In the genomic region with DNA sequence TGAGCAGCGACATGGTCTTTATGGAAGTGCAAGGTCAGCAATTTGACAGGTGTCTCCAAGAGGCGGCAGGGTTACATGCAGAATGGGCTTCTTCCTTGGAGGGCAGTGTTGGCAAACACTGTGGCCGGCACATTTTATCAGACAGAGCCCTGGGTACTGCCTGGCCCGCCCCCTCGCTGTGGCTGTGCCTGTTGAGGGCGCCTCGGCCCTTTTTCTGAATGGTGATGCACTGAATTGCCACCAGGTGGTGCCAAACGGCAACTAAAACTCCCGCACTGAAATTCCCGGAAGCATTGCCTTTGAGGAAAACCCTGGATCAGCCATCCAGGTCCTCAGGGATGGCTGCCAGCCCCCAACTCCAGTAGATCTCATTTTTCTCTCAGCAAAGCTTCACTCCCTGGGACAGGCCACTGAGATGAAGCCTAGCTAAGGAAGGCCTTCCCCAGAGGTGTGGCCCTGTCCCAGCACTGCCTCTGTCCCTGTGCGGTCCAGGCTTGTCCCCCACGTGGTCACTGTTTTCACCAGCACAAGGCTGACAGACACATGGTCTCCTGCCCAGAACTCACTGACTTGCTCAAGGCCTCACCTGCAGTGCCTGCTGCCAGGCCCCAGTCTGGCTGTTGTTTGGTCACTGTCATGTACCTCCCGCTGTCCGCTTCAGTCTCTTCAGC, we compare ENCODE assay signal across 1 cellular context.
TF ChIP-seq lines count a peak whose summit lies in the region.

No MANE protein-coding gene starts in this region.

TF ChIP-seq in HepG2, 621 proteins besides CTCF, POLR2A, EP300 and RAD21 (continued from another document and continues in another):
- TF ChIP-seq, protein P1, sequence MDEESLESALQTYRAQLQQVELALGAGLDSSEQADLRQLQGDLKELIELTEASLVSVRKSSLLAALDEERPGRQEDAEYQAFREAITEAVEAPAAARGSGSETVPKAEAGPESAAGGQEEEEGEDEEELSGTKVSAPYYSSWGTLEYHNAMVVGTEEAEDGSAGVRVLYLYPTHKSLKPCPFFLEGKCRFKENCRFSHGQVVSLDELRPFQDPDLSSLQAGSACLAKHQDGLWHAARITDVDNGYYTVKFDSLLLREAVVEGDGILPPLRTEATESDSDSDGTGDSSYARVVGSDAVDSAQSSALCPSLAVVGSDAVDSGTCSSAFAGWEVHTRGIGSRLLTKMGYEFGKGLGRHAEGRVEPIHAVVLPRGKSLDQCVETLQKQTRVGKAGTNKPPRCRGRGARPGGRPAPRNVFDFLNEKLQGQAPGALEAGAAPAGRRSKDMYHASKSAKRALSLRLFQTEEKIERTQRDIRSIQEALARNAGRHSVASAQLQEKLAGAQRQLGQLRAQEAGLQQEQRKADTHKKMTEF (CRISPR knock-in tag; IDR thresholded peaks at IDR 0.05): peak; percentile 45; the same call in 1 of the 2 replicates
- TF ChIP-seq, protein P2, sequence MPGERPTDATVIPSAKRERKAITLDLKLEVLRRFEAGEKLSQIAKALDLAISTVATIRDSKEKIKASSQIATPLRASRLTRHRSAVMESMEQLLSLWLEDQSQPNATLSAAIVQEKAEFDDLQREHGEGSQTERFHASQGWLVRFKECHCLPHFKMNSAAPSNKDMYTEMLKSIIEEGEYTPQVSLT (CRISPR knock-in tag; IDR thresholded peaks at IDR 0.05; ENCODE audit: borderline replicate concordance, low read depth): no peak
- TF ChIP-seq BHLHE40 (IDR thresholded peaks at IDR 0.05; ENCODE audit: low read length): no peak
- 0 out of 2 replicates have a peak, but pooled peaks have one; percentile 6 for TF ChIP-seq ZNF772 (CRISPR knock-in tag; IDR thresholded peaks at IDR 0.05)
- TF ChIP-seq GATAD2A (CRISPR knock-in tag; IDR thresholded peaks at IDR 0.05): no peak
- TF ChIP-seq ZNF383 (CRISPR knock-in tag; IDR thresholded peaks at IDR 0.05; ENCODE audit: borderline replicate concordance): no peak
- TF ChIP-seq YEATS4 (CRISPR knock-in tag; IDR thresholded peaks at IDR 0.05; ENCODE audit: borderline replicate concordance): no peak
- TF ChIP-seq, protein P3, sequence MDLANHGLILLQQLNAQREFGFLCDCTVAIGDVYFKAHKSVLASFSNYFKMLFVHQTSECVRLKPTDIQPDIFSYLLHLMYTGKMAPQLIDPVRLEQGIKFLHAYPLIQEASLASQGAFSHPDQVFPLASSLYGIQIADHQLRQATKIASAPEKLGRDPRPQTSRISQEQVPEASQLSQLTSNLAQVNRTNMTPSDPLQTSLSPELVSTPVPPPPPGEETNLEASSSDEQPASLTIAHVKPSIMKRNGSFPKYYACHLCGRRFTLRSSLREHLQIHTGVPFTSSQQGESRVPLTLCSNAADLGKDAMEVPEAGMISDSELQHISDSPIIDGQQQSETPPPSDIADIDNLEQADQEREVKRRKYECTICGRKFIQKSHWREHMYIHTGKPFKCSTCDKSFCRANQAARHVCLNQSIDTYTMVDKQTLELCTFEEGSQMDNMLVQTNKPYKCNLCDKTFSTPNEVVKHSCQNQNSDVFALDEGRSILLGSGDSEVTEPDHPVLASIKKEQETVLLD (CRISPR knock-in tag; IDR thresholded peaks at IDR 0.05; ENCODE audit: low read depth): no peak
- TF ChIP-seq ATRX (CRISPR knock-in tag; IDR thresholded peaks at IDR 0.05; ENCODE audit: borderline replicate concordance): no peak
- TF ChIP-seq ZBTB1 (CRISPR knock-in tag; IDR thresholded peaks at IDR 0.05; ENCODE audit: borderline replicate concordance): no peak
- TF ChIP-seq MTA1 (CRISPR knock-in tag; IDR thresholded peaks at IDR 0.05; ENCODE audit: borderline replicate concordance): no peak
- TF ChIP-seq, protein P4, sequence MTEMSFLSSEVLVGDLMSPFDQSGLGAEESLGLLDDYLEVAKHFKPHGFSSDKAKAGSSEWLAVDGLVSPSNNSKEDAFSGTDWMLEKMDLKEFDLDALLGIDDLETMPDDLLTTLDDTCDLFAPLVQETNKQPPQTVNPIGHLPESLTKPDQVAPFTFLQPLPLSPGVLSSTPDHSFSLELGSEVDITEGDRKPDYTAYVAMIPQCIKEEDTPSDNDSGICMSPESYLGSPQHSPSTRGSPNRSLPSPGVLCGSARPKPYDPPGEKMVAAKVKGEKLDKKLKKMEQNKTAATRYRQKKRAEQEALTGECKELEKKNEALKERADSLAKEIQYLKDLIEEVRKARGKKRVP (CRISPR knock-in tag; IDR thresholded peaks at IDR 0.05): no peak
- 0 out of 2 replicates have a peak, but pooled peaks have one; percentile 47 for TF ChIP-seq ZNF501 (CRISPR knock-in tag; IDR thresholded peaks at IDR 0.05)
- TF ChIP-seq, protein P5, sequence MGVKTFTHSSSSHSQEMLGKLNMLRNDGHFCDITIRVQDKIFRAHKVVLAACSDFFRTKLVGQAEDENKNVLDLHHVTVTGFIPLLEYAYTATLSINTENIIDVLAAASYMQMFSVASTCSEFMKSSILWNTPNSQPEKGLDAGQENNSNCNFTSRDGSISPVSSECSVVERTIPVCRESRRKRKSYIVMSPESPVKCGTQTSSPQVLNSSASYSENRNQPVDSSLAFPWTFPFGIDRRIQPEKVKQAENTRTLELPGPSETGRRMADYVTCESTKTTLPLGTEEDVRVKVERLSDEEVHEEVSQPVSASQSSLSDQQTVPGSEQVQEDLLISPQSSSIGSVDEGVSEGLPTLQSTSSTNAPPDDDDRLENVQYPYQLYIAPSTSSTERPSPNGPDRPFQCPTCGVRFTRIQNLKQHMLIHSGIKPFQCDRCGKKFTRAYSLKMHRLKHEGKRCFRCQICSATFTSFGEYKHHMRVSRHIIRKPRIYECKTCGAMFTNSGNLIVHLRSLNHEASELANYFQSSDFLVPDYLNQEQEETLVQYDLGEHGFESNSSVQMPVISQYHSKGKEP (CRISPR knock-in tag; IDR thresholded peaks at IDR 0.05): no peak
- no peak for TF ChIP-seq ZNF777 (CRISPR knock-in tag; IDR thresholded peaks at IDR 0.05)
- TF ChIP-seq MED1 (CRISPR knock-in tag; IDR thresholded peaks at IDR 0.05): 0 out of 2 replicates have a peak, but pooled peaks have one; percentile 37
- no peak for TF ChIP-seq TAF15 (IDR thresholded peaks at IDR 0.05; ENCODE audit: low read depth, low read length, poor library complexity, severe bottlenecking)
- no peak for TF ChIP-seq ZNF562 (CRISPR knock-in tag; IDR thresholded peaks at IDR 0.05; ENCODE audit: borderline replicate concordance)
- TF ChIP-seq ZFP37 (CRISPR knock-in tag; IDR thresholded peaks at IDR 0.05; ENCODE audit: borderline replicate concordance): no peak
- TF ChIP-seq MAFG (CRISPR knock-in tag; IDR thresholded peaks at IDR 0.05): peak; percentile 71
- no peak for TF ChIP-seq YEATS2 (CRISPR knock-in tag; IDR thresholded peaks at IDR 0.05; ENCODE audit: borderline replicate concordance)
- peak; percentile 31 for TF ChIP-seq AGO2 (optimal IDR thresholded peaks at IDR 0.05; ENCODE audit: low read depth, low read length)
- TF ChIP-seq SP1 (IDR thresholded peaks at IDR 0.05): no peak
- peak; percentile 50; the same call in 1 of the 2 replicates for TF ChIP-seq SP1 (CRISPR knock-in tag; IDR thresholded peaks at IDR 0.05)
- TF ChIP-seq XBP1 (CRISPR knock-in tag; IDR thresholded peaks at IDR 0.05): no peak
- TF ChIP-seq, protein P6, sequence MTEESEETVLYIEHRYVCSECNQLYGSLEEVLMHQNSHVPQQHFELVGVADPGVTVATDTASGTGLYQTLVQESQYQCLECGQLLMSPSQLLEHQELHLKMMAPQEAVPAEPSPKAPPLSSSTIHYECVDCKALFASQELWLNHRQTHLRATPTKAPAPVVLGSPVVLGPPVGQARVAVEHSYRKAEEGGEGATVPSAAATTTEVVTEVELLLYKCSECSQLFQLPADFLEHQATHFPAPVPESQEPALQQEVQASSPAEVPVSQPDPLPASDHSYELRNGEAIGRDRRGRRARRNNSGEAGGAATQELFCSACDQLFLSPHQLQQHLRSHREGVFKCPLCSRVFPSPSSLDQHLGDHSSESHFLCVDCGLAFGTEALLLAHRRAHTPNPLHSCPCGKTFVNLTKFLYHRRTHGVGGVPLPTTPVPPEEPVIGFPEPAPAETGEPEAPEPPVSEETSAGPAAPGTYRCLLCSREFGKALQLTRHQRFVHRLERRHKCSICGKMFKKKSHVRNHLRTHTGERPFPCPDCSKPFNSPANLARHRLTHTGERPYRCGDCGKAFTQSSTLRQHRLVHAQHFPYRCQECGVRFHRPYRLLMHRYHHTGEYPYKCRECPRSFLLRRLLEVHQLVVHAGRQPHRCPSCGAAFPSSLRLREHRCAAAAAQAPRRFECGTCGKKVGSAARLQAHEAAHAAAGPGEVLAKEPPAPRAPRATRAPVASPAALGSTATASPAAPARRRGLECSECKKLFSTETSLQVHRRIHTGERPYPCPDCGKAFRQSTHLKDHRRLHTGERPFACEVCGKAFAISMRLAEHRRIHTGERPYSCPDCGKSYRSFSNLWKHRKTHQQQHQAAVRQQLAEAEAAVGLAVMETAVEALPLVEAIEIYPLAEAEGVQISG (CRISPR knock-in tag; IDR thresholded peaks at IDR 0.05): peak; percentile 48
- no peak for TF ChIP-seq ZNF337 (CRISPR knock-in tag; IDR thresholded peaks at IDR 0.05; ENCODE audit: borderline replicate concordance, low read depth)
- TF ChIP-seq SRY (CRISPR knock-in tag; IDR thresholded peaks at IDR 0.05): no peak
- TF ChIP-seq, protein P7, sequence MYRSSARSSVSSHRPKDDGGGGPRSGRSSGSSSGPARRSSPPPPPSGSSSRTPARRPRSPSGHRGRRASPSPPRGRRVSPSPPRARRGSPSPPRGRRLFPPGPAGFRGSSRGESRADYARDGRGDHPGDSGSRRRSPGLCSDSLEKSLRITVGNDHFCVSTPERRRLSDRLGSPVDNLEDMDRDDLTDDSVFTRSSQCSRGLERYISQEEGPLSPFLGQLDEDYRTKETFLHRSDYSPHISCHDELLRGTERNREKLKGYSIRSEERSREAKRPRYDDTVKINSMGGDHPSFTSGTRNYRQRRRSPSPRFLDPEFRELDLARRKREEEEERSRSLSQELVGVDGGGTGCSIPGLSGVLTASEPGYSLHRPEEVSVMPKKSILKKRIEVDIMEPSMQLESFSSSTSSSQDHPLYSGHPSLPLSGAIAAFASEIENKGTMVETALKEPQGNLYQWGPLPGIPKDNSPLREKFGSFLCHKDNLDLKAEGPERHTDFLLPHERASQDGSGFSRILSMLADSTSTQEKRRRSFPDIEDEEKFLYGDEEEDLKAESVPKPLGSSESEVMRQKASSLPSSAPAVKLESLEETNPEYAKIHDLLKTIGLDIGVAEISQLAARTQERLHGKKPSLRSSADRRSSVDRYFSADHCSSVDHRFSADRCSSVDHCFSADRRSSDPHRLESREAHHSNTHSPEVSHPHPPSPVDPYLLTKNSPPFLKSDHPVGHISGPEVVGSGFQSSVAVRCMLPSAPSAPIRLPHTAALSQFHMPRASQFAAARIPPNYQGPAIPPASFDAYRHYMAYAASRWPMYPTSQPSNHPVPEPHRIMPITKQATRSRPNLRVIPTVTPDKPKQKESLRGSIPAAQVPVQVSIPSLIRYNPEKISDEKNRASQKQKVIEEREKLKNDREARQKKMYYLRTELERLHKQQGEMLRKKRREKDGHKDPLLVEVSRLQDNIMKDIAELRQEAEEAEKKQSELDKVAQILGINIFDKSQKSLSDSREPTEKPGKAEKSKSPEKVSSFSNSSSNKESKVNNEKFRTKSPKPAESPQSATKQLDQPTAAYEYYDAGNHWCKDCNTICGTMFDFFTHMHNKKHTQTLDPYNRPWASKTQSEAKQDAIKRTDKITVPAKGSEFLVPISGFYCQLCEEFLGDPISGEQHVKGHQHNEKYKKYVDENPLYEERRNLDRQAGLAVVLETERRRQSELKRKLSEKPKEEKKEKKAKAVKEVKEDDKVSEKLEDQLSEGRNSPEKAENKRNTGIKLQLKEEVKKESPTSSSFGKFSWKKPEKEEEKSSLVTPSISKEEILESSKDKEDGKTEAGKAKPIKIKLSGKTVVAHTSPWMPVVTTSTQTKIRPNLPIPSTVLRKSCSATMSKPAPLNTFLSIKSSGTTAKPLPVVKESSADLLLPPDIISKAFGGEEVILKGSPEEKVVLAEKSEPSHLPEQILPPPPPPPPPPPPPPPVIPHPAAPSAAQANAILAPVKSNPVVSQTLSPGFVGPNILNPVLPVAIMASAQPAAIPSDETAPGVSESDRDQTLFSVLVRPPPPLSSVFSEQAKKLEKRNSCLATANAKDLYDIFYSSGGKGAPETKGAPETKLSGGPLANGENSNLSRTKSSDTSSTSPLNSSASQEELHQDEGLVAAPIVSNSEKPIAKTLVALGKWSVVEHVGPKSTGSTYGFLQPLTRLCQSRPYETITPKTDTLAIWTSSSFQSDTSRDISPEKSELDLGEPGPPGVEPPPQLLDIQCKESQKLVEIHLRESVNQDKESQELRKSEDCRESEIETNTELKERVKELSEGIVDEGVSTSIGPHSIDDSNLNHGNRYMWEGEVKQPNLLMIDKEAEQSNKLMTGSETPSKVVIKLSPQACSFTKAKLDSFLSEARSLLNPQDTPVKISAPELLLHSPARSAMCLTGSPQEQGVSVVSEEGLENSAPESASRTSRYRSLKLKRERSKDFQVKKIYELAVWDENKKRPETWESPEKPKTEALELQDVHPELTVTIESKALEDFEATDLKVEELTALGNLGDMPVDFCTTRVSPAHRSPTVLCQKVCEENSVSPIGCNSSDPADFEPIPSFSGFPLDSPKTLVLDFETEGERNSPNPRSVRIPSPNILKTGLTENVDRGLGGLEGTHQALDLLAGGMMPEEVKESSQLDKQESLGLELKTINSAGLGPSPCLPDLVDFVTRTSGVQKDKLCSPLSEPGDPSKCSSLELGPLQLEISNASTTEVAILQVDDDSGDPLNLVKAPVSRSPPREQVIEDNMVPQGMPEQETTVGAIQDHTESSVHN (CRISPR knock-in tag; IDR thresholded peaks at IDR 0.05): no peak
- no peak for TF ChIP-seq TBL1XR1 (IDR thresholded peaks at IDR 0.05; ENCODE audit: borderline replicate concordance, low read length, partially characterized antibody)
- TF ChIP-seq PPARG (CRISPR knock-in tag; conservative IDR thresholded peaks at IDR 0.05): no peak
- no peak for TF ChIP-seq NFE2 (CRISPR knock-in tag; IDR thresholded peaks at IDR 0.05)
- TF ChIP-seq SOX5 (CRISPR knock-in tag; IDR thresholded peaks at IDR 0.05; ENCODE audit: borderline replicate concordance): peak; percentile 42; the same call in 1 of the 2 replicates
- no peak for TF ChIP-seq FOXO1 (CRISPR knock-in tag; IDR thresholded peaks at IDR 0.05)
- TF ChIP-seq, protein P8, sequence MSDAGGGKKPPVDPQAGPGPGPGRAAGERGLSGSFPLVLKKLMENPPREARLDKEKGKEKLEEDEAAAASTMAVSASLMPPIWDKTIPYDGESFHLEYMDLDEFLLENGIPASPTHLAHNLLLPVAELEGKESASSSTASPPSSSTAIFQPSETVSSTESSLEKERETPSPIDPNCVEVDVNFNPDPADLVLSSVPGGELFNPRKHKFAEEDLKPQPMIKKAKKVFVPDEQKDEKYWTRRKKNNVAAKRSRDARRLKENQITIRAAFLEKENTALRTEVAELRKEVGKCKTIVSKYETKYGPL (CRISPR knock-in tag; IDR thresholded peaks at IDR 0.05): no peak
- TF ChIP-seq ZMYM2 (CRISPR knock-in tag; IDR thresholded peaks at IDR 0.05): no peak
- TF ChIP-seq SETDB1 (CRISPR knock-in tag; IDR thresholded peaks at IDR 0.05; ENCODE audit: borderline replicate concordance): no peak
- TF ChIP-seq ZNF468 (CRISPR knock-in tag; IDR thresholded peaks at IDR 0.05): no peak
- TF ChIP-seq DNMT3B (CRISPR knock-in tag; conservative IDR thresholded peaks at IDR 0.05): no peak
- TF ChIP-seq MYNN (CRISPR knock-in tag; IDR thresholded peaks at IDR 0.05; ENCODE audit: low read depth): no peak
- TF ChIP-seq KDM2A (CRISPR knock-in tag; IDR thresholded peaks at IDR 0.05; ENCODE audit: borderline replicate concordance, low read depth): peak; percentile 62; the same call in 1 of the 2 replicates
- no peak for TF ChIP-seq FOXA3 (CRISPR knock-in tag; IDR thresholded peaks at IDR 0.05)
- TF ChIP-seq ZNF75D (CRISPR knock-in tag; IDR thresholded peaks at IDR 0.05; ENCODE audit: borderline replicate concordance): no peak
- TF ChIP-seq ZNF776 (CRISPR knock-in tag; IDR thresholded peaks at IDR 0.05): no peak
